In genomic region chr2:227870710-227871374, GRCh38 we compare ENCODE assay signal across 11 cellular contexts. TPM values are rescaled to one million over a fixed set of nuclear protein-coding genes. Genes with fewer than 3 reads are reported as not detected.
A peak's percentile ranks its signal among the peaks of the same experiment; 100 is the strongest.
DNase-seq lines count a peak whose midpoint lies in the region; ATAC-seq, FAIRE-seq and TF ChIP-seq lines count a peak whose summit lies in the region.
"Had no signal": no experiment of that assay in that cellular context is flagged by ENCODE, and none has a peak within 500 bp of the region (broad histone marks: within the 10 kb centered on the region; RNA-seq: fewer than 3 reads in every experiment).

No MANE protein-coding gene starts in this region.

- TSS peak; percentile 68 for BruUV-seq in endothelial cell of umbilical vein (replicated peaks; lab: Mats Ljungman, UMichigan)

- H4K20me1 ChIP-seq in endothelial cell of umbilical vein (replicated peaks; ENCODE audit: control insufficient read depth, extremely low read depth, insufficient read depth, low read length) = no peaks in the 10 kb centered on the region

- POLR2A ChIA-PET in endothelial cell of umbilical vein (lab: Charles Lee) = no interaction called here

- intact Hi-C loops in endothelial cell of umbilical vein (cut with micrococcal nuclease) = loop anchor here (1.0 kb wide), 3 partner anchors 9 to 53 kb away; no protein-coding TSS in a partner anchor

- peak overlapping the region; percentile 32; the same call in 1 of the 2 replicates for H3K4me3 ChIP-seq in BE2C (ENCODE audit: low read depth, low read length)
- no peak overlapping the region for H3K4me3 ChIP-seq in MG63
- peak overlapping the region in 2 of 3 experiments; percentile 52 to 54 for H3K4me3 ChIP-seq in endothelial cell of umbilical vein (replicated peaks in 1 of 3; ENCODE audit: insufficient read depth in 1 of 3, low read depth in 1 of 3, low read length in 3 of 3)
- H3K4me3 ChIP-seq in mucosa of stomach (ENCODE audit: low read length) = no peak overlapping the region

- peak overlapping the region; percentile 99 for H3K27ac ChIP-seq in endothelial cell of umbilical vein (ENCODE audit: insufficient read depth, low read depth, low read length)

- dilution Hi-C loops in endothelial cell of umbilical vein (cut with MboI; ENCODE audit: extremely low pct_ligation_motif_present, low sequenced_read_pairs) = no loop called here

- no peaks in the 10 kb centered on the region for H3K79me2 ChIP-seq in endothelial cell of umbilical vein (ENCODE audit: control insufficient read depth, insufficient read depth, low read length)

- no peaks in the 10 kb centered on the region for H3K9me3 ChIP-seq in BE2C
- no peaks in the 10 kb centered on the region for H3K9me3 ChIP-seq in MG63
- no peaks in the 10 kb centered on the region for H3K9me3 ChIP-seq in endothelial cell of umbilical vein (replicated peaks; ENCODE audit: control insufficient read depth, insufficient read depth, low read length)
- no peaks in the 10 kb centered on the region for H3K9me3 ChIP-seq in mucosa of stomach (ENCODE audit: control insufficient read depth, low read length)

- no peak for DNase-seq in BE2C
- peak; percentile 58 for DNase-seq in MG63
- DNase-seq in endothelial cell of umbilical vein (ENCODE audit: low read depth, low spot score) = peak; percentile 79
- DNase-seq in NCI-H1048 (lab: John Stamatoyannopoulos, UW) = no peak
- DNase-seq in activated CD8-positive, alpha-beta memory T cell treated with anti-CD3 and anti-CD28 coated beads, Interleukin-2, amount 50 U/mL, for 48 hours = no peak
- no peak for DNase-seq in NCI-H2171 (lab: John Stamatoyannopoulos, UW)

- no peaks in the 10 kb centered on the region for H3K9me1 ChIP-seq in endothelial cell of umbilical vein (replicated peaks; ENCODE audit: control insufficient read depth, extremely low read depth, insufficient read depth, low read length)

- peak overlapping the region; percentile 98 for H2AFZ ChIP-seq in endothelial cell of umbilical vein (ENCODE audit: low read depth, low read length)

- no peaks in the 10 kb centered on the region for H3K36me3 ChIP-seq in BE2C
- H3K36me3 ChIP-seq in MG63 = no peaks in the 10 kb centered on the region
- no peaks in the 10 kb centered on the region for H3K36me3 ChIP-seq in endothelial cell of umbilical vein (ENCODE audit: control insufficient read depth in 2 of 2, extremely low read depth in 1 of 2, insufficient read depth in 2 of 2, low read length in 2 of 2)
- no peaks in the 10 kb centered on the region for H3K36me3 ChIP-seq in mucosa of stomach (ENCODE audit: control insufficient read depth, insufficient read depth, low read length)

- no peak for ATAC-seq in HG03520 (IDR thresholded peaks at IDR 0.05; ENCODE audit: unreplicated experiment)

- TF ChIP-seq CTCF in BE2C (IDR thresholded peaks at IDR 0.05; ENCODE audit: low read depth, low read length) (no peak), endothelial cell of umbilical vein (IDR thresholded peaks at IDR 0.05; ENCODE audit: extremely low read depth in 1 of 2, insufficient read depth in 1 of 2, low read depth in 1 of 2, low read length in 2 of 2) (no peak)

- peak overlapping the region; percentile 87 for H3K9ac ChIP-seq in endothelial cell of umbilical vein (replicated peaks; ENCODE audit: extremely low read depth, insufficient read depth, low read length)
- H3K9ac ChIP-seq in mucosa of stomach (ENCODE audit: low read length) = peak overlapping the region; percentile 24

- CTCF ChIA-PET in endothelial cell of umbilical vein (lab: Charles Lee) = interaction anchor here (1.2 to 5.2 kb wide), 5 partner anchors 9 to 213 kb away, joined by 4 to 67 read pairs (median 6); no protein-coding TSS in a partner anchor

- peak overlapping the region; percentile 88 for H3K4me2 ChIP-seq in endothelial cell of umbilical vein (ENCODE audit: insufficient read depth, low read length)

- peak; percentile 54 for TF ChIP-seq POLR2A in endothelial cell of umbilical vein (IDR thresholded peaks at IDR 0.05; ENCODE audit: low read depth, low read length)

- H3K27me3 ChIP-seq in BE2C = peaks cover 7% of the 10 kb centered on the region
- no peaks in the 10 kb centered on the region for H3K27me3 ChIP-seq in MG63
- no peaks in the 10 kb centered on the region for H3K27me3 ChIP-seq in endothelial cell of umbilical vein (ENCODE audit: control insufficient read depth in 2 of 2, insufficient read depth in 2 of 2, low read length in 2 of 2)
- no peaks in the 10 kb centered on the region for H3K27me3 ChIP-seq in mucosa of stomach (ENCODE audit: control insufficient read depth, insufficient read depth, low read length)

- peak; percentile 83 for FAIRE-seq in endothelial cell of umbilical vein (lab: Jason Lieb, UNC)

- H3K4me1 ChIP-seq in BE2C (no peaks in the 10 kb centered on the region), endothelial cell of umbilical vein (ENCODE audit: control insufficient read depth, extremely low read depth, insufficient read depth, low read length) (peaks cover 33% of the 10 kb centered on the region), mucosa of stomach (ENCODE audit: control insufficient read depth, insufficient read depth, low read length) (peaks cover 11% of the 10 kb centered on the region)

TF ChIP-seq in endothelial cell of umbilical vein, 7 proteins besides CTCF, POLR2A, EP300 and RAD21:
- TF ChIP-seq JUN (IDR thresholded peaks at IDR 0.05; ENCODE audit: borderline replicate concordance, insufficient read depth, insufficient read length, low read depth) = peak; percentile 52
- TF ChIP-seq MYC (IDR thresholded peaks at IDR 0.05; ENCODE audit: low read depth, low read length) = no peak
- TF ChIP-seq FOS (IDR thresholded peaks at IDR 0.05; ENCODE audit: borderline replicate concordance, insufficient read depth, low read length) = peak; percentile 79
- TF ChIP-seq GATA2 (IDR thresholded peaks at IDR 0.05; ENCODE audit: insufficient read depth, insufficient read length, low read depth, low read length) = peak; percentile 74
- no peak for TF ChIP-seq MAX (IDR thresholded peaks at IDR 0.05; ENCODE audit: insufficient read depth, insufficient read length)
- peak; percentile 67 for TF ChIP-seq POLR2AphosphoS5 (IDR thresholded peaks at IDR 0.05; ENCODE audit: insufficient read depth, low read depth, low read length)
- no peak for TF ChIP-seq EZH2 (IDR thresholded peaks at IDR 0.05; ENCODE audit: borderline replicate concordance, low read depth, low read length, severe bottlenecking)

RNA-seq across cellular contexts. Expression of gene DAW1, which starts 0.6 kb away (rescaled TPM):
- polyA plus RNA-seq in BE2C (2012; ENCODE audit: insufficient read depth, insufficient read length, low read depth) = not detected
- 8.3 and 8.5 TPM in 2 replicates for total RNA-seq in MG63 (2014; rRNA removed; shearing (Covaris generic); ENCODE audit: low replicate concordance)
- 2.0 and 3.2 TPM in 2 replicates for total RNA-seq in endothelial cell of umbilical vein
- 0.75 and 1.2 TPM in 2 replicates for polyA plus RNA-seq in endothelial cell of umbilical vein
- 2.2 and 3.3 TPM in 2 replicates for polyA plus RNA-seq in endothelial cell of umbilical vein (2011; cell fraction: cytosol; rRNA removed)
- polyA plus RNA-seq in endothelial cell of umbilical vein (2011; cell fraction: nucleus; rRNA removed) = 1.4 and 2.1 TPM in 2 replicates
- polyA plus RNA-seq in endothelial cell of umbilical vein (2012) = 6.8 and 12.0 TPM in 2 replicates
- 1.4 and 3.6 TPM in 2 replicates for polyA minus RNA-seq in endothelial cell of umbilical vein
- polyA minus RNA-seq in endothelial cell of umbilical vein (2011; cell fraction: cytosol; rRNA and poly(A)+ RNA removed) = not detected
- 1.1 and 1.4 TPM in 2 replicates for polyA minus RNA-seq in endothelial cell of umbilical vein (2011; cell fraction: nucleus; rRNA and poly(A)+ RNA removed)
- total RNA-seq: activated naive CD4-positive, alpha-beta T cell treated with anti-CD3 and anti-CD28 coated beads for 36 hours had no signal
- polyA plus RNA-seq: urinary bladder had no signal

RNA-seq across cellular contexts. Expression of gene CCL20, which starts 57.2 kb away (rescaled TPM):
- polyA plus RNA-seq in BE2C (2012; ENCODE audit: insufficient read depth, insufficient read length, low read depth) = not detected
- 1.5 TPM in 1 of 2 replicates, not detected in the other for total RNA-seq in MG63 (2014; rRNA removed; shearing (Covaris generic); ENCODE audit: low replicate concordance)
- 0.53 TPM in 1 of 2 replicates, not detected in the other for total RNA-seq in endothelial cell of umbilical vein
- polyA plus RNA-seq in endothelial cell of umbilical vein = 0.16 and 0.32 TPM in 2 replicates
- polyA plus RNA-seq in endothelial cell of umbilical vein (2011; cell fraction: cytosol; rRNA removed) = 0.15 and 0.35 TPM in 2 replicates
- polyA plus RNA-seq in endothelial cell of umbilical vein (2011; cell fraction: nucleus; rRNA removed) = 0.40 TPM in 1 of 2 replicates, not detected in the other
- 0.51 and 0.55 TPM in 2 replicates for polyA plus RNA-seq in endothelial cell of umbilical vein (2012)
- not detected in 2 replicates for polyA minus RNA-seq in endothelial cell of umbilical vein
- 3.9 TPM for polyA minus RNA-seq in endothelial cell of umbilical vein (2011; cell fraction: cytosol; rRNA and poly(A)+ RNA removed)
- not detected in 2 replicates for polyA minus RNA-seq in endothelial cell of umbilical vein (2011; cell fraction: nucleus; rRNA and poly(A)+ RNA removed)
- total RNA-seq: occipital lobe, urinary bladder had no signal

Comparison
In these comparisons a context has a peak if more than half of its experiments do, and no peak if none do; other contexts are left out.
1. DNase-seq: peak in MG63 (single experiment) and endothelial cell of umbilical vein (single experiment); none in BE2C (single experiment), NCI-H1048 (single experiment), activated CD8-positive, alpha-beta memory T cell treated with anti-CD3 and anti-CD28 coated beads, Interleukin-2, amount 50 U/mL, for 48 hours (single experiment) and NCI-H2171 (single experiment).
2. H3K4me3 ChIP-seq: peak in BE2C (single experiment) and endothelial cell of umbilical vein (2 of 3); none in MG63 (single experiment) and mucosa of stomach (single experiment).